Comparison of ENCODE assay signal across 1 cellular context in the genomic region with DNA sequence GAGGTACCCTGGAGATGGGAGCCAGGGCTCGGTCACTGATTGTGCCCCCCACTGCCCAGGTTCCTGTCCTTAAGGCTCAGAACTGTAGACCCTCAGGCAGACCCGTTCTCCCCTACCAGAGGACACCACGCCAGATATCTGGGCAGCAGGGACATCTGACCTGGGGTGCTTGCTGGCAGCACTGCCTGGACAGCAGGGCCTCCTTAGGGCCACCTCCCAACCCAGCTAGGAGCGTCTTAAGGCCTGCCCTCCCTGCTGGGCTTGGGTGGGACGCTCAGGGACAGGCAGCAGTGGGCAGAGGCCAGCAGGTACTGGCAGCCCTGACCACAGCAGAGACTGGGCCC.
A peak's percentile ranks its signal among the peaks of the same experiment; 100 is the strongest.
TF ChIP-seq lines count a peak whose summit lies in the region.

No MANE protein-coding gene starts in this region.

TF ChIP-seq in WTC11, 78 proteins besides CTCF, POLR2A, EP300 and RAD21:
- no peak for TF ChIP-seq KAT7 (CRISPR knock-in tag; IDR thresholded peaks at IDR 0.05; ENCODE audit: borderline replicate concordance)
- TF ChIP-seq, protein P1, sequence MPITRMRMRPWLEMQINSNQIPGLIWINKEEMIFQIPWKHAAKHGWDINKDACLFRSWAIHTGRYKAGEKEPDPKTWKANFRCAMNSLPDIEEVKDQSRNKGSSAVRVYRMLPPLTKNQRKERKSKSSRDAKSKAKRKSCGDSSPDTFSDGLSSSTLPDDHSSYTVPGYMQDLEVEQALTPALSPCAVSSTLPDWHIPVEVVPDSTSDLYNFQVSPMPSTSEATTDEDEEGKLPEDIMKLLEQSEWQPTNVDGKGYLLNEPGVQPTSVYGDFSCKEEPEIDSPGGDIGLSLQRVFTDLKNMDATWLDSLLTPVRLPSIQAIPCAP (CRISPR knock-in tag; IDR thresholded peaks at IDR 0.05), result 0 out of 2 replicates have a peak, but pooled peaks have one; percentile 32
